Comparison of ENCODE assay signal across 1 cellular context in the genomic region with DNA sequence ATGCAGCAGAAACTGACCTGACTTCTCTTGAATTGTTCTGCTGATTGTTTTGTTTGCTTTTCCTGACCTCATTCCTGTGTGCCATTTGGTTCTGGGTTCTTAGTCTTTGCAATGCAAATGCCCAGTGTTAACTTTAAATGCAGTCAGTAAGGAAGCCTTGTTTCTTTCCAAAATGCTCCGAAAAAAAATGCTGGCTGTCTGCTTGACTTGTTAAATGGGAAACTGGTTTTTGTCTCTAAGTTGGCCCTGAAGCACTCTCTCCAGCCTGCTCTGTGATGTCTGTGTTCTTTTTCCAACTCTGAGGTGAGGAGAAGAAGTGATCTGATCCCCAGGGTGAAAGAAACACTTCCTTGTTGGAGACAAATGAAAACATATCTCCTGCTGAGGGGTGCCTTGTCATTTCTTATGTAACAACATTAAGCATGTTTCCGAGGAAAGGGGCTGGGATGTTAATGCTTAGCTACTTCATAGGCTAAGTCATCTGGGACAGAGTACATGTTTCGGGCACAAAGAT.
TF ChIP-seq lines count a peak whose summit lies in the region.

No MANE protein-coding gene starts in this region.

TF ChIP-seq in IMR-90, 13 proteins besides CTCF, POLR2A, EP300 and RAD21:
- TF ChIP-seq MXI1 (IDR thresholded peaks at IDR 0.05; ENCODE audit: borderline replicate concordance, low read depth, low read length), result no peak
- TF ChIP-seq FOS (IDR thresholded peaks at IDR 0.05; ENCODE audit: low read depth, low read length), result no peak
- no peak for TF ChIP-seq CEBPB (IDR thresholded peaks at IDR 0.05; ENCODE audit: low read depth, low read length)
- no peak for TF ChIP-seq NFE2L2 (IDR thresholded peaks at IDR 0.05; ENCODE audit: low read depth, low read length)
- TF ChIP-seq BHLHE40 (IDR thresholded peaks at IDR 0.05; ENCODE audit: low read depth, low read length), result no peak
- no peak for TF ChIP-seq RFX5 (IDR thresholded peaks at IDR 0.05; ENCODE audit: low read depth, low read length)
- TF ChIP-seq SMC3 (IDR thresholded peaks at IDR 0.05; ENCODE audit: low read depth, low read length), result no peak
- TF ChIP-seq, protein P1, sequence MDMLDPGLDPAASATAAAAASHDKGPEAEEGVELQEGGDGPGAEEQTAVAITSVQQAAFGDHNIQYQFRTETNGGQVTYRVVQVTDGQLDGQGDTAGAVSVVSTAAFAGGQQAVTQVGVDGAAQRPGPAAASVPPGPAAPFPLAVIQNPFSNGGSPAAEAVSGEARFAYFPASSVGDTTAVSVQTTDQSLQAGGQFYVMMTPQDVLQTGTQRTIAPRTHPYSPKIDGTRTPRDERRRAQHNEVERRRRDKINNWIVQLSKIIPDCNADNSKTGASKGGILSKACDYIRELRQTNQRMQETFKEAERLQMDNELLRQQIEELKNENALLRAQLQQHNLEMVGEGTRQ (IDR thresholded peaks at IDR 0.05; ENCODE audit: low read depth, low read length), result no peak
- TF ChIP-seq ELK1 (IDR thresholded peaks at IDR 0.05; ENCODE audit: borderline replicate concordance, low read depth, low read length), result no peak
- TF ChIP-seq MAZ (IDR thresholded peaks at IDR 0.05; ENCODE audit: borderline replicate concordance, low read depth, low read length), result no peak
- TF ChIP-seq MAFK (IDR thresholded peaks at IDR 0.05; ENCODE audit: low read depth, low read length), result no peak
- no peak for TF ChIP-seq CHD1 (IDR thresholded peaks at IDR 0.05; ENCODE audit: low read depth, low read length)
- no peak for TF ChIP-seq RCOR1 (IDR thresholded peaks at IDR 0.05; ENCODE audit: insufficient replicate concordance, low read length)
